Comparison of ENCODE assay signal across 16 cellular contexts in genomic region chr2:226679389-226680057, GRCh38.
DNase-seq lines count a peak whose midpoint lies in the region; ATAC-seq, FAIRE-seq and TF ChIP-seq lines count a peak whose summit lies in the region.
"Had no signal": no experiment of that assay in that cellular context is flagged by ENCODE, and none has a peak within 500 bp of the region (broad histone marks: within the 10 kb centered on the region; RNA-seq: fewer than 3 reads in every experiment).

No MANE protein-coding gene starts in this region.

- WGBS in HepG2 (ENCODE audit: low lambda C conversion rate): 91% methylated on average over 7 of the region's 7 CpGs
- WGBS in right lobe of liver (ENCODE audit: insufficient coverage, low coverage, low lambda C conversion rate, missing lambda C conversion rate): 89% methylated on average over 6 of the region's 7 CpGs
- WGBS in mesendoderm (ENCODE audit: extremely low coverage, insufficient coverage, low lambda C conversion rate): no CpG with 5 or more reads among the region's 7 CpGs

- peaks cover 22% of the 10 kb centered on the region for H3K4me1 ChIP-seq in HepG2 (ENCODE audit: insufficient read depth, low read length)
- H3K4me1 ChIP-seq in right lobe of liver: peaks cover 0 to 14% (median 4%) of the 10 kb centered on the region in 4 donors
- no peaks in the 10 kb centered on the region for H3K4me1 ChIP-seq in mesendoderm (ENCODE audit: control insufficient read depth, low read depth, low read length)
- peaks cover 6 to 10% (median 8%) of the 10 kb centered on the region in 3 donors for H3K4me1 ChIP-seq in skeletal muscle tissue (ENCODE audit: control insufficient read depth in 3 of 3, insufficient read depth in 3 of 3, low read length in 3 of 3)
- H3K4me1 ChIP-seq in BE2C: no peaks in the 10 kb centered on the region

- H2BK15ac ChIP-seq in mesendoderm (replicated peaks; ENCODE audit: low read depth): no peak overlapping the region

- TF ChIP-seq CTCF in HepG2 (CRISPR knock-in tag; IDR thresholded peaks at IDR 0.05) (no peak), right lobe of liver (IDR thresholded peaks at IDR 0.05) (no peak), WERI-Rb-1 (IDR thresholded peaks at IDR 0.05; ENCODE audit: low read depth, low read length) (no peak), BE2C (IDR thresholded peaks at IDR 0.05; ENCODE audit: low read depth, low read length) (no peak)

- TF ChIP-seq EP300 in HepG2 (IDR thresholded peaks at IDR 0.05; ENCODE audit: low read depth in 2 of 2, low read length in 2 of 2): no peak
- no peak for TF ChIP-seq EP300 in HepG2 (CRISPR knock-in tag; IDR thresholded peaks at IDR 0.05; ENCODE audit: borderline replicate concordance)

- H3K36me3 ChIP-seq in HepG2 (replicated peaks in 1 of 2; ENCODE audit: control insufficient read depth in 1 of 2, insufficient read depth in 2 of 2, low read length in 2 of 2) (no peaks in the 10 kb centered on the region), right lobe of liver (no peaks in the 10 kb centered on the region), WERI-Rb-1 (no peaks in the 10 kb centered on the region), mesendoderm (ENCODE audit: control insufficient read depth, insufficient read depth, low read length) (no peaks in the 10 kb centered on the region), skeletal muscle tissue (ENCODE audit: control insufficient read depth in 3 of 3, insufficient read depth in 3 of 3, low read length in 3 of 3) (no peaks in the 10 kb centered on the region), BE2C (no peaks in the 10 kb centered on the region)

- no peak overlapping the region for H4K5ac ChIP-seq in mesendoderm (ENCODE audit: low read length)

- H3K27me3 ChIP-seq in HepG2 (ENCODE audit: control insufficient read depth in 1 of 2, insufficient read depth in 2 of 2, low read length in 2 of 2): no peaks in the 10 kb centered on the region
- no peaks in the 10 kb centered on the region for H3K27me3 ChIP-seq in right lobe of liver
- no peaks in the 10 kb centered on the region for H3K27me3 ChIP-seq in WERI-Rb-1 (ENCODE audit: insufficient read depth, low read depth, severe bottlenecking)
- H3K27me3 ChIP-seq in mesendoderm (ENCODE audit: insufficient read depth, low read length, poor library complexity): no peaks in the 10 kb centered on the region
- H3K27me3 ChIP-seq in skeletal muscle tissue (ENCODE audit: control insufficient read depth in 3 of 3, insufficient read depth in 3 of 3, low read length in 3 of 3): no peaks in the 10 kb centered on the region
- H3K27me3 ChIP-seq in BE2C: no peaks in the 10 kb centered on the region

- CTCF ChIA-PET in HepG2 (lab: Yijun Ruan, JAX; ENCODE audit: low intra/inter-chr PET ratio, low total read pairs): no interaction called here

- POLR2A ChIA-PET in HepG2 (lab: Yijun Ruan, JAX): no interaction called here

- H3K4me3 ChIP-seq in HepG2 (replicated peaks in 1 of 3; ENCODE audit: insufficient read depth in 1 of 3, low read depth in 2 of 3, low read length in 3 of 3) (no peak overlapping the region), right lobe of liver (no peak overlapping the region), WERI-Rb-1 (ENCODE audit: low read depth, low read length) (no peak overlapping the region), mesendoderm (ENCODE audit: low read length) (no peak overlapping the region), skeletal muscle tissue (ENCODE audit: low read length in 3 of 3) (peak overlapping the region in 2 of 3 donors; percentile 22 to 42), BE2C (ENCODE audit: low read depth, low read length) (no peak overlapping the region)

- intact Hi-C loops in HepG2 (cut with micrococcal nuclease; ENCODE audit: unreplicated experiment): no loop called here
- intact Hi-C loops in right lobe of liver (cut with DNase I): no loop called here

- no peak overlapping the region for H4K8ac ChIP-seq in mesendoderm (ENCODE audit: low read depth, low read length)

- no peaks in the 10 kb centered on the region for H3K79me2 ChIP-seq in HepG2 (ENCODE audit: insufficient read depth, low read length)
- no peaks in the 10 kb centered on the region for H3K79me2 ChIP-seq in mesendoderm (ENCODE audit: control insufficient read depth, insufficient read depth, low read length)

- no peak overlapping the region for H3K4ac ChIP-seq in mesendoderm (ENCODE audit: low read depth, low read length)

- no peak for DNase-seq in HepG2 (ENCODE audit: low spot score)
- DNase-seq in right lobe of liver: no peak
- peak; percentile 26 for DNase-seq in WERI-Rb-1
- DNase-seq in mesendoderm: no peak
- no peak for DNase-seq in BE2C
- no peak for DNase-seq in NOMO-1 (lab: John Stamatoyannopoulos, UW; ENCODE audit: unreplicated experiment in 2 of 2)
- no peak for DNase-seq in DMS153 treated with DMSO at 0.1 percent for 48 hours (lab: John Stamatoyannopoulos, UW; ENCODE audit: unreplicated experiment)
- DNase-seq: ACHN; C1 segment of cervical spinal cord; CD4-positive, alpha-beta T cell; DMS79 treated with DMSO at 0.1 percent for 48 hours; EL; HCEC 1CT had no signal

- H3K79me1 ChIP-seq in mesendoderm (ENCODE audit: low read length): no peaks in the 10 kb centered on the region

- no peak for FAIRE-seq in HepG2 (lab: Jason Lieb, UNC)
- FAIRE-seq: G401.6, GM12892 had no signal

- TF ChIP-seq RAD21 in HepG2 (CRISPR knock-in tag; IDR thresholded peaks at IDR 0.05): no peak

- H4K20me1 ChIP-seq in HepG2 (ENCODE audit: insufficient read depth, low read length): no peaks in the 10 kb centered on the region

- H3K9me3 ChIP-seq in HepG2 (ENCODE audit: low read length) (no peaks in the 10 kb centered on the region), right lobe of liver (no peaks in the 10 kb centered on the region), WERI-Rb-1 (ENCODE audit: severe bottlenecking) (no peaks in the 10 kb centered on the region), skeletal muscle tissue (ENCODE audit: control insufficient read depth in 3 of 3, low read length in 3 of 3) (peaks cover 0 to 2% (median 0%) of the 10 kb centered on the region in 3 donors), BE2C (no peaks in the 10 kb centered on the region)

- no peak overlapping the region for H2AFZ ChIP-seq in HepG2 (ENCODE audit: low read length)

- peak overlapping the region; percentile 46 for H3K18ac ChIP-seq in mesendoderm (ENCODE audit: low read length)

- no peak overlapping the region for H3K56ac ChIP-seq in mesendoderm (ENCODE audit: low read length)

- ATAC-seq in HepG2 (no peak), right lobe of liver (no peak)

- TF ChIP-seq POLR2A in HepG2 (IDR thresholded peaks at IDR 0.05; ENCODE audit: insufficient read depth in 1 of 2, low read depth in 2 of 2, low read length in 2 of 2) (no peak), right lobe of liver (IDR thresholded peaks at IDR 0.05) (no peak)

- BruUV-seq in HepG2 (replicated peaks; lab: Mats Ljungman, UMichigan): no TSS peak

- H3K9ac ChIP-seq in HepG2 (ENCODE audit: insufficient read depth, low read depth, low read length) (no peak overlapping the region), mesendoderm (ENCODE audit: low read length) (no peak overlapping the region), skeletal muscle tissue (ENCODE audit: low read depth in 1 of 3, low read length in 3 of 3) (peak overlapping the region in 2 of 3 donors; percentile 36 to 46)

- H2BK5ac ChIP-seq in mesendoderm (ENCODE audit: low read length): no peak overlapping the region

- no peak overlapping the region for H2BK120ac ChIP-seq in mesendoderm (ENCODE audit: low read depth, low read length)

- H3K27ac ChIP-seq in HepG2 (ENCODE audit: extremely low read length, insufficient read depth, low read length): no peak overlapping the region
- H3K27ac ChIP-seq in right lobe of liver: no peak overlapping the region
- no peak overlapping the region for H3K27ac ChIP-seq in WERI-Rb-1
- no peak overlapping the region for H3K27ac ChIP-seq in mesendoderm (ENCODE audit: low read depth, low read length)
- H3K27ac ChIP-seq in skeletal muscle tissue (ENCODE audit: low read depth, low read length): peak overlapping the region; percentile 64

- no peak overlapping the region for H3K23ac ChIP-seq in mesendoderm (ENCODE audit: low read length)

- in situ Hi-C loops in HepG2 (cut with HindIII; ENCODE audit: extremely low pct_ligation_motif_present, low pct_unique_long_range_greater_than_20kb): no loop called here

- H3K4me2 ChIP-seq in HepG2 (ENCODE audit: low read depth, low read length) (no peak overlapping the region), mesendoderm (ENCODE audit: low read length) (no peak overlapping the region)

- H2AK5ac ChIP-seq in mesendoderm (ENCODE audit: low read length): no peak overlapping the region

TF ChIP-seq in HepG2, 621 proteins besides CTCF, POLR2A, EP300 and RAD21:
- TF ChIP-seq ZNF331 (CRISPR knock-in tag; IDR thresholded peaks at IDR 0.05) (peak; percentile 49; the same call in 1 of the 2 replicates), TARDBP (CRISPR knock-in tag; IDR thresholded peaks at IDR 0.05) (no peak)

Comparison
In these comparisons a context has a peak if more than half of its experiments do, and no peak if none do; other contexts are left out.
1. H3K4me3 ChIP-seq: peak in skeletal muscle tissue (2 of 3); none in HepG2 (0 of 3), right lobe of liver (0 of 3), WERI-Rb-1 (single experiment), mesendoderm (single experiment) and BE2C (single experiment).
2. H3K9ac ChIP-seq: peak in skeletal muscle tissue (2 of 3); none in HepG2 (single experiment) and mesendoderm (single experiment).